Comparison of ENCODE assay signal across 11 cellular contexts in genomic region chr3:2354702-2355101, GRCh38.
A peak's percentile ranks its signal among the peaks of the same experiment; 100 is the strongest.
DNase-seq lines count a peak whose midpoint lies in the region; ATAC-seq and TF ChIP-seq lines count a peak whose summit lies in the region.
"Had no signal": no experiment of that assay in that cellular context is flagged by ENCODE, and none has a peak within 500 bp of the region (broad histone marks: within the 10 kb centered on the region; RNA-seq: fewer than 3 reads in every experiment).

No MANE protein-coding gene starts in this region.

- no peak overlapping the region for H2BK120ac ChIP-seq in neuronal stem cell (ENCODE audit: low read depth, low read length)

- no peaks in the 10 kb centered on the region for H3K9me2 ChIP-seq in PC-3 (replicated peaks; ENCODE audit: low read length)

- no peaks in the 10 kb centered on the region for H3K4me1 ChIP-seq in PC-3 (ENCODE audit: insufficient read depth, low read length)
- peaks cover 0 to 4% of the 10 kb centered on the region in 2 donors for H3K4me1 ChIP-seq in neuronal stem cell (ENCODE audit: control insufficient read depth in 2 of 2, insufficient read depth in 1 of 2, low read depth in 1 of 2, low read length in 2 of 2)

- no peaks in the 10 kb centered on the region for H3K79me2 ChIP-seq in PC-3 (ENCODE audit: low read length)

- no peaks in the 10 kb centered on the region for H3F3A ChIP-seq in PC-3 (ENCODE audit: low read length, unreplicated experiment)

- H3K4me1 Mint-ChIP-seq in T-helper 17 cell: peaks cover 3% of the 10 kb centered on the region
- no peaks in the 10 kb centered on the region for H3K4me1 Mint-ChIP-seq in activated naive CD8-positive, alpha-beta T cell treated with anti-CD3 and anti-CD28 coated beads, Interleukin-2, amount 50 U/mL, for 24 hours

- H3K4ac ChIP-seq in neuronal stem cell (ENCODE audit: low read length): no peak overlapping the region

- H3K9me3 Mint-ChIP-seq in activated naive CD8-positive, alpha-beta T cell treated with anti-CD3 and anti-CD28 coated beads, Interleukin-2, amount 50 U/mL, for 24 hours: peaks cover 3% of the 10 kb centered on the region

- no peak overlapping the region for H2BK15ac ChIP-seq in neuronal stem cell (ENCODE audit: low read length)

- no peak overlapping the region for H3K18ac ChIP-seq in neuronal stem cell (ENCODE audit: low read length)

- H3K27me3 ChIP-seq in PC-3 (ENCODE audit: low read length) (no peaks in the 10 kb centered on the region), neuronal stem cell (ENCODE audit: control insufficient read depth in 3 of 3, insufficient read depth in 3 of 3, low read depth in 1 of 3, low read length in 3 of 3) (no peaks in the 10 kb centered on the region)

- TF ChIP-seq CTCF in PC-3 (conservative IDR thresholded peaks at IDR 0.05; ENCODE audit: low read depth, low read length) (no peak), fibroblast of the aortic adventitia (IDR thresholded peaks at IDR 0.05; ENCODE audit: insufficient read depth, low read length) (no peak)

- H2BK5ac ChIP-seq in neuronal stem cell (ENCODE audit: low read length): no peak overlapping the region

- no peak overlapping the region for H2AK5ac ChIP-seq in neuronal stem cell (ENCODE audit: low read depth, low read length)

- no peaks in the 10 kb centered on the region for H3K36me3 ChIP-seq in PC-3 (ENCODE audit: low read depth, low read length)
- no peaks in the 10 kb centered on the region for H3K36me3 ChIP-seq in neuronal stem cell (replicated peaks in 1 of 2; ENCODE audit: control insufficient read depth in 2 of 2, insufficient read depth in 2 of 2, low read length in 2 of 2)

- intact Hi-C loops in PC-3 (cut with micrococcal nuclease): no loop called here

- ATAC-seq in PC-3 (no peak), HG02885 (IDR thresholded peaks at IDR 0.05; ENCODE audit: poor library complexity, unreplicated experiment) (no peak), T-helper 17 cell (no peak)
- ATAC-seq in activated naive CD8-positive, alpha-beta T cell treated with anti-CD3 and anti-CD28 coated beads, Interleukin-2, amount 50 U/mL, for 24 hours: no peak

- no peak overlapping the region for H3K23ac ChIP-seq in neuronal stem cell (ENCODE audit: low read depth, low read length, poor library complexity)

- peak; percentile 93 for DNase-seq in H4 (ENCODE audit: low spot score)
- peak; percentile 4 for DNase-seq in PC-3
- peak; percentile 11 for DNase-seq in fibroblast of the aortic adventitia (ENCODE audit: low read depth)
- DNase-seq in neuronal stem cell (ENCODE audit: low spot score): peak; percentile 18
- DNase-seq in activated CD4-positive, alpha-beta T cell treated with anti-CD3 and anti-CD28 coated beads for 1 hour: no peak
- DNase-seq in T-helper 17 cell: no peak
- DNase-seq in activated naive CD8-positive, alpha-beta T cell treated with anti-CD3 and anti-CD28 coated beads, Interleukin-2, amount 50 U/mL, for 24 hours: no peak

- H4K20me1 ChIP-seq in PC-3 (ENCODE audit: low read length): no peaks in the 10 kb centered on the region

- BruUV-seq in PC-3 (replicated peaks; lab: Mats Ljungman, UMichigan): no TSS peak

- no peak overlapping the region for H3K9ac ChIP-seq in PC-3 (ENCODE audit: low read length)
- H3K9ac ChIP-seq in neuronal stem cell (ENCODE audit: low read depth, low read length, poor library complexity): no peak overlapping the region

- H3K36me3 Mint-ChIP-seq in T-helper 17 cell (ENCODE audit: low read depth): no peaks in the 10 kb centered on the region
- no peaks in the 10 kb centered on the region for H3K36me3 Mint-ChIP-seq in activated naive CD8-positive, alpha-beta T cell treated with anti-CD3 and anti-CD28 coated beads, Interleukin-2, amount 50 U/mL, for 24 hours (ENCODE audit: low read depth)

- no peak overlapping the region for H4K8ac ChIP-seq in neuronal stem cell (ENCODE audit: low read depth, low read length)

- no peak overlapping the region for H4K91ac ChIP-seq in neuronal stem cell (ENCODE audit: low read depth, low read length, poor library complexity)

- H3K27me3 Mint-ChIP-seq in T-helper 17 cell: peaks cover 5% of the 10 kb centered on the region
- no peaks in the 10 kb centered on the region for H3K27me3 Mint-ChIP-seq in activated naive CD8-positive, alpha-beta T cell treated with anti-CD3 and anti-CD28 coated beads, Interleukin-2, amount 50 U/mL, for 24 hours
- H3K27me3 Mint-ChIP-seq: dendritic cell treated with granulocyte-macrophage colony-stimulating factor and Interleukin-4, amounts not matched to agents 40 ng/mL and 50 ng/mL, for 4 days; progenitor cell of endocrine pancreas had no signal

- no CpG with 5 or more reads among the region's 1 CpG for WGBS in neuronal stem cell (ENCODE audit: extremely low coverage in 2 of 2, insufficient read length in 2 of 2, insufficient replicate concordance in 1 of 2), 2 donors

- H2AFZ ChIP-seq in PC-3 (ENCODE audit: low read length): no peak overlapping the region
- H2AFZ ChIP-seq in neuronal stem cell (ENCODE audit: low read length): no peak overlapping the region

- no peak overlapping the region for H3K4me3 ChIP-seq in PC-3 (ENCODE audit: low read length)
- H3K4me3 ChIP-seq in fibroblast of the aortic adventitia (ENCODE audit: low read depth, low read length): no peak overlapping the region
- H3K4me3 ChIP-seq in neuronal stem cell (ENCODE audit: low read length in 2 of 2): no peak overlapping the region

- CTCF ChIA-PET in PC-3 (lab: Charles Lee): no interaction called here

- H3K4me2 ChIP-seq in PC-3 (ENCODE audit: low read length): no peak overlapping the region
- H3K4me2 ChIP-seq in neuronal stem cell (ENCODE audit: insufficient read depth, low read length, poor library complexity, severe bottlenecking): no peak overlapping the region

- no peaks in the 10 kb centered on the region for H3K79me1 ChIP-seq in neuronal stem cell (ENCODE audit: low read depth, low read length)

- H3K14ac ChIP-seq in neuronal stem cell (ENCODE audit: low read length): no peak overlapping the region

- H3K27ac ChIP-seq in PC-3 (ENCODE audit: low read length) (no peak overlapping the region), neuronal stem cell (replicated peaks; ENCODE audit: low read length) (peak overlapping the region; percentile 26)

- POLR2A ChIA-PET in PC-3 (lab: Charles Lee; ENCODE audit: unreplicated experiment): no interaction called here

- no peak overlapping the region for H3K27ac Mint-ChIP-seq in T-helper 17 cell
- no peak overlapping the region for H3K27ac Mint-ChIP-seq in activated naive CD8-positive, alpha-beta T cell treated with anti-CD3 and anti-CD28 coated beads, Interleukin-2, amount 50 U/mL, for 24 hours
- H3K27ac Mint-ChIP-seq: activated T-helper 2 cell treated with anti-CD3 and anti-CD28 coated beads, Interferon-gamma antibody, Interleukin-2, Interleukin-4, amounts not matched to agents 10 μg/mL and 5 μg/mL and 100 μg/mL, durations not matched to agents 14 hours and 24 hours and 36 hours; dendritic cell treated with granulocyte-macrophage colony-stimulating factor and Interleukin-4, amounts not matched to agents 40 ng/mL and 50 ng/mL, for 4 days; progenitor cell of endocrine pancreas had no signal

- H3K9me3 ChIP-seq in PC-3 (ENCODE audit: low read length) (peaks cover 39% of the 10 kb centered on the region; the same call in 1 of the 2 replicates), neuronal stem cell (replicated peaks in 1 of 2; ENCODE audit: control insufficient read depth in 2 of 2, insufficient read depth in 1 of 2, low read depth in 1 of 2, low read length in 2 of 2) (no peaks in the 10 kb centered on the region), T-helper 17 cell (ENCODE audit: control insufficient read depth, low read length, poor library complexity, severe bottlenecking) (no peaks in the 10 kb centered on the region)

- no peak overlapping the region for H3K4me3 Mint-ChIP-seq in T-helper 17 cell
- no peak overlapping the region for H3K4me3 Mint-ChIP-seq in activated naive CD8-positive, alpha-beta T cell treated with anti-CD3 and anti-CD28 coated beads, Interleukin-2, amount 50 U/mL, for 24 hours
- H3K4me3 Mint-ChIP-seq: dendritic cell treated with granulocyte-macrophage colony-stimulating factor and Interleukin-4, amounts not matched to agents 40 ng/mL and 50 ng/mL, for 4 days had no signal

- no peak overlapping the region for H2BK12ac ChIP-seq in neuronal stem cell (ENCODE audit: low read length)

Comparison
In these comparisons a context has a peak if more than half of its experiments do, and no peak if none do; other contexts are left out.
1. DNase-seq: peak in H4 (single experiment), PC-3 (single experiment), fibroblast of the aortic adventitia (single experiment) and neuronal stem cell (single experiment); none in activated CD4-positive, alpha-beta T cell treated with anti-CD3 and anti-CD28 coated beads for 1 hour (single experiment), T-helper 17 cell (0 of 3) and activated naive CD8-positive, alpha-beta T cell treated with anti-CD3 and anti-CD28 coated beads, Interleukin-2, amount 50 U/mL, for 24 hours (single experiment).